Comparison of ENCODE assay signal across 16 cellular contexts in the genomic region with DNA sequence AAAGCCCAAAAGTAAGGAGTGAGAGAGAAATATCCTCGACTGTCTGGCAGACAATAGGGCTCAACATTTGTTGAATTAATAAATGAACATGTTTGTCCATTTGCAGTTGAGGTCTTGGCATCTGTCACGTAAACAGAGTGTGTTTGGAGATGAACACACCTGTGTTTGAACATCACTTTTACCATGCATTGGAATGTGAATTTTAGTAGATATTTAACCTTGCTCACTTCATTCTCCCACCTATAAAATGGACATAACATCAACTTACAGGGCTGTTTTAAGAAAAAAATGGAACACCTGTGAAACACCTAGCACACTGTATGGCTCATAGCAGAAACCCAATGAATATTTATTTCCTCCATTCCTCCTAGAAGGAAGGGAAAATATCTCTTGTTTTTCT.
DNase-seq lines count a peak whose midpoint lies in the region; ATAC-seq and TF ChIP-seq lines count a peak whose summit lies in the region.
"Had no signal": no experiment of that assay in that cellular context is flagged by ENCODE, and none has a peak within 500 bp of the region (broad histone marks: within the 10 kb centered on the region; RNA-seq: fewer than 3 reads in every experiment).

No MANE protein-coding gene starts in this region.

- TF ChIP-seq CTCF in Caco-2 (IDR thresholded peaks at IDR 0.05; ENCODE audit: insufficient read depth in 1 of 2, low read depth in 1 of 2, low read length in 1 of 2, severe bottlenecking in 1 of 2, unreplicated experiment in 1 of 2), result no peak
- no peak for TF ChIP-seq CTCF in progenitor cell of endocrine pancreas (IDR thresholded peaks at IDR 0.05; ENCODE audit: unreplicated experiment)

- 0 out of 2 replicates have a peak, but pooled peaks cover 5% of the 10 kb centered on the region for H3K9me3 ChIP-seq in Caco-2

- no peaks in the 10 kb centered on the region; the same call in none of the 2 replicates for H3K36me3 ChIP-seq in Caco-2 (ENCODE audit: control insufficient read depth, insufficient read depth, low read length)
- H3K36me3 ChIP-seq: BLaER1, HAP-1 had no signal

- intact Hi-C loops in Caco-2 (cut with micrococcal nuclease; ENCODE audit: unreplicated experiment), result no loop called here
- intact Hi-C loops in left colon (cut with DNase I, micrococcal nuclease), result no loop called here

- H3K27me3 Mint-ChIP-seq in Caco-2 (ENCODE audit: insufficient read depth, unreplicated experiment) (no peaks in the 10 kb centered on the region), progenitor cell of endocrine pancreas (no peaks in the 10 kb centered on the region)
- H3K27me3 Mint-ChIP-seq: B cell; CD4-positive, CD25-positive, alpha-beta regulatory T cell had no signal

- H3K27ac Mint-ChIP-seq in Caco-2 (ENCODE audit: unreplicated experiment) (peak overlapping the region; percentile 70), progenitor cell of endocrine pancreas (peak overlapping the region; percentile 66)
- H3K27ac Mint-ChIP-seq: B cell; CD4-positive, CD25-positive, alpha-beta regulatory T cell; CD8-positive, alpha-beta T cell; HFFc6 had no signal

- no TSS peak for BruUV-seq in Caco-2 (replicated peaks; lab: Mats Ljungman, UMichigan)

- H3K4me3 Mint-ChIP-seq in Caco-2 (ENCODE audit: unreplicated experiment), result peak overlapping the region; percentile 4
- no peak overlapping the region for H3K4me3 Mint-ChIP-seq in progenitor cell of endocrine pancreas (ENCODE audit: low read depth)
- H3K4me3 Mint-ChIP-seq: B cell; CD4-positive, CD25-positive, alpha-beta regulatory T cell; CD8-positive, alpha-beta T cell; HFFc6 had no signal

- H3K36me3 Mint-ChIP-seq in Caco-2 (ENCODE audit: insufficient read depth, unreplicated experiment) (peaks cover 32% of the 10 kb centered on the region), progenitor cell of endocrine pancreas (ENCODE audit: insufficient read depth) (peaks cover 2% of the 10 kb centered on the region)
- H3K36me3 Mint-ChIP-seq: CD4-positive, CD25-positive, alpha-beta regulatory T cell; CD8-positive, alpha-beta T cell had no signal

- CTCF ChIA-PET in Caco-2 (lab: Charles Lee), result no interaction called here

- H3K9me3 Mint-ChIP-seq in Caco-2 (ENCODE audit: unreplicated experiment), result peaks cover 6% of the 10 kb centered on the region
- H3K9me3 Mint-ChIP-seq in progenitor cell of endocrine pancreas (ENCODE audit: low read depth), result peaks cover 8% of the 10 kb centered on the region
- H3K9me3 Mint-ChIP-seq: CD8-positive, alpha-beta T cell had no signal

- peaks cover 37% of the 10 kb centered on the region for H3K4me1 ChIP-seq in Caco-2
- H3K4me1 ChIP-seq: BLaER1 had no signal

- DNase-seq in DMS53 (lab: John Stamatoyannopoulos, UW) (peak; percentile 1), DMS53 treated with DMSO at 0.1 percent for 48 hours (lab: John Stamatoyannopoulos, UW; ENCODE audit: unreplicated experiment) (no peak), Caco-2 (peak in 1 of 2 experiments; percentile 17), left colon (no peak), progenitor cell of endocrine pancreas (ENCODE audit: low spot score, unreplicated experiment) (no peak), NCI-H146 treated with DMSO at 0.1 percent for 48 hours (lab: John Stamatoyannopoulos, UW; ENCODE audit: unreplicated experiment) (no peak)
- DNase-seq: CD4-positive, CD25-positive, alpha-beta regulatory T cell; CD8-positive, alpha-beta T cell; DMS 273 treated with DMSO at 0.1 percent for 48 hours; DND-41; GOT3; HFFc6 had no signal

- POLR2A ChIA-PET in Caco-2 (lab: Charles Lee), result no interaction called here

- ATAC-seq in left colon (peak; percentile 77), HG03457 (IDR thresholded peaks at IDR 0.05; ENCODE audit: unreplicated experiment) (no peak)
- ATAC-seq: CD8-positive, alpha-beta T cell had no signal

- H3K4me3 ChIP-seq in Caco-2 (ENCODE audit: low read depth, low read length), result no peak overlapping the region
- H3K4me3 ChIP-seq: BLaER1, HAP-1 had no signal

- H3K4me1 Mint-ChIP-seq in Caco-2 (ENCODE audit: low read depth, unreplicated experiment) (peaks cover 39% of the 10 kb centered on the region), progenitor cell of endocrine pancreas (ENCODE audit: low read depth) (peaks cover 39% of the 10 kb centered on the region)
- H3K4me1 Mint-ChIP-seq: B cell; CD4-positive, CD25-positive, alpha-beta regulatory T cell had no signal

- no peaks in the 10 kb centered on the region for H3K27me3 ChIP-seq in Caco-2 (replicated peaks; ENCODE audit: control insufficient read depth, insufficient read depth, low read length)
- H3K27me3 ChIP-seq: BLaER1 had no signal
